In genomic region chr3:144437989-144438388, GRCh38 we compare ENCODE assay signal across 15 cellular contexts.
DNase-seq lines count a peak whose midpoint lies in the region; ATAC-seq and TF ChIP-seq lines count a peak whose summit lies in the region.
"Had no signal": no experiment of that assay in that cellular context is flagged by ENCODE, and none has a peak within 500 bp of the region (broad histone marks: within the 10 kb centered on the region; RNA-seq: fewer than 3 reads in every experiment).

No MANE protein-coding gene starts in this region.

- H3K9me3 Mint-ChIP-seq in stimulated activated memory B cell treated with anti-CD40 and anti-IgM and Interleukin-4, amounts not matched to agents 10 μg/mL and 1 μg/mL and 100 μg/mL, for 72 hours: peaks cover 2% of the 10 kb centered on the region

- DNase-seq in HPDE6-E6E7 (ENCODE audit: extremely low spot score) (no peak), psoas muscle (no peak), NCI-H187 treated with DMSO at 0.1 percent for 48 hours (lab: John Stamatoyannopoulos, UW) (no peak), activated gamma-delta T cell treated with Interleukin-2 at 50 U/mL for 16 hours (no peak)
- DNase-seq: mammary epithelial cell, NCI-H1417, NCI-H748 treated with DMSO at 0.1 percent for 48 hours, tibial artery had no signal

- no peaks in the 10 kb centered on the region for H3K9me3 ChIP-seq in psoas muscle
- H3K9me3 ChIP-seq: SJSA1, tibial artery had no signal

- no peaks in the 10 kb centered on the region for H3K36me3 Mint-ChIP-seq in stimulated activated memory B cell treated with anti-CD40 and anti-IgM and Interleukin-4, amounts not matched to agents 10 μg/mL and 1 μg/mL and 100 μg/mL, for 72 hours
- H3K36me3 Mint-ChIP-seq: activated naive CD8-positive, alpha-beta T cell had no signal

- H3K27me3 ChIP-seq in psoas muscle (ENCODE audit: insufficient read depth in 3 of 3, low read length in 2 of 3): no peaks in the 10 kb centered on the region
- H3K27me3 ChIP-seq: SJSA1, tibial artery had no signal

- 79 to 89% (median 86%) methylated on average over 3 of the region's 3 CpGs for WGBS in psoas muscle, 3 donors

- no peaks in the 10 kb centered on the region for H3K4me1 ChIP-seq in psoas muscle
- H3K4me1 ChIP-seq: SJSA1, tibial artery had no signal

- H3K4me1 Mint-ChIP-seq in stimulated activated memory B cell treated with anti-CD40 and anti-IgM and Interleukin-4, amounts not matched to agents 10 μg/mL and 1 μg/mL and 100 μg/mL, for 72 hours: no peaks in the 10 kb centered on the region

- intact Hi-C loops in psoas muscle (cut with DNase I): no loop called here

- peak; percentile 42 for ATAC-seq in GM19324 (IDR thresholded peaks at IDR 0.05; ENCODE audit: low FRiP score, unreplicated experiment)
- ATAC-seq in HG02678 (IDR thresholded peaks at IDR 0.05; ENCODE audit: unreplicated experiment): peak; percentile 65
- peak; percentile 43 for ATAC-seq in HG03520 (IDR thresholded peaks at IDR 0.05; ENCODE audit: unreplicated experiment)
- peak; percentile 41 for ATAC-seq in stimulated activated memory B cell treated with anti-CD40 and anti-IgM and Interleukin-4, amounts not matched to agents 10 μg/mL and 1 μg/mL and 100 μg/mL, for 72 hours
- ATAC-seq in psoas muscle: no peak

- no peaks in the 10 kb centered on the region for H3K27me3 Mint-ChIP-seq in stimulated activated memory B cell treated with anti-CD40 and anti-IgM and Interleukin-4, amounts not matched to agents 10 μg/mL and 1 μg/mL and 100 μg/mL, for 72 hours
- H3K27me3 Mint-ChIP-seq: activated naive CD8-positive, alpha-beta T cell had no signal

- no peak overlapping the region for H3K4me3 Mint-ChIP-seq in stimulated activated memory B cell treated with anti-CD40 and anti-IgM and Interleukin-4, amounts not matched to agents 10 μg/mL and 1 μg/mL and 100 μg/mL, for 72 hours
- H3K4me3 Mint-ChIP-seq: activated naive CD8-positive, alpha-beta T cell had no signal

- H3K4me3 ChIP-seq in psoas muscle: no peak overlapping the region
- H3K4me3 ChIP-seq: SJSA1, tibial artery had no signal

- no peak for TF ChIP-seq CTCF in psoas muscle (IDR thresholded peaks at IDR 0.05)

- H3K36me3 ChIP-seq in psoas muscle (ENCODE audit: insufficient read depth in 1 of 2, low read depth in 1 of 2): no peaks in the 10 kb centered on the region
- H3K36me3 ChIP-seq: SJSA1, tibial artery had no signal

- H3K27ac ChIP-seq in psoas muscle: no peak overlapping the region
- H3K27ac ChIP-seq: SJSA1, tibial artery, VCaP had no signal

- no peak overlapping the region for H3K27ac Mint-ChIP-seq in stimulated activated memory B cell treated with anti-CD40 and anti-IgM and Interleukin-4, amounts not matched to agents 10 μg/mL and 1 μg/mL and 100 μg/mL, for 72 hours
- H3K27ac Mint-ChIP-seq: activated naive CD8-positive, alpha-beta T cell had no signal

Comparison
In these comparisons a context has a peak if more than half of its experiments do, and no peak if none do; other contexts are left out.
1. ATAC-seq: peak in GM19324 (single experiment), HG02678 (single experiment), HG03520 (single experiment) and stimulated activated memory B cell treated with anti-CD40 and anti-IgM and Interleukin-4, amounts not matched to agents 10 μg/mL and 1 μg/mL and 100 μg/mL, for 72 hours (single experiment); none in psoas muscle (0 of 4).